1 cellular context compared by ENCODE assay signal in genomic region chr18:3713166-3713565, GRCh38.
TF ChIP-seq lines count a peak whose summit lies in the region.

No MANE protein-coding gene starts in this region.

TF ChIP-seq in GM12878, 131 proteins besides CTCF, POLR2A, EP300 and RAD21 (continued from another document):
- TF ChIP-seq SPI1 (IDR thresholded peaks at IDR 0.05; ENCODE audit: borderline replicate concordance, insufficient read depth, low read depth, low read length) (peak; percentile 66; the same call in 1 of the 2 replicates), CEBPZ (IDR thresholded peaks at IDR 0.05; ENCODE audit: low read depth, low read length) (no peak), USF1 (IDR thresholded peaks at IDR 0.05; ENCODE audit: borderline replicate concordance, extremely low read length, insufficient read depth, low read depth, low read length) (no peak), GATAD2B (conservative IDR thresholded peaks at IDR 0.05; ENCODE audit: low read depth) (no peak)
TF ChIP-seq in GM12878: peak in this region for 2.
